In the genomic region with DNA sequence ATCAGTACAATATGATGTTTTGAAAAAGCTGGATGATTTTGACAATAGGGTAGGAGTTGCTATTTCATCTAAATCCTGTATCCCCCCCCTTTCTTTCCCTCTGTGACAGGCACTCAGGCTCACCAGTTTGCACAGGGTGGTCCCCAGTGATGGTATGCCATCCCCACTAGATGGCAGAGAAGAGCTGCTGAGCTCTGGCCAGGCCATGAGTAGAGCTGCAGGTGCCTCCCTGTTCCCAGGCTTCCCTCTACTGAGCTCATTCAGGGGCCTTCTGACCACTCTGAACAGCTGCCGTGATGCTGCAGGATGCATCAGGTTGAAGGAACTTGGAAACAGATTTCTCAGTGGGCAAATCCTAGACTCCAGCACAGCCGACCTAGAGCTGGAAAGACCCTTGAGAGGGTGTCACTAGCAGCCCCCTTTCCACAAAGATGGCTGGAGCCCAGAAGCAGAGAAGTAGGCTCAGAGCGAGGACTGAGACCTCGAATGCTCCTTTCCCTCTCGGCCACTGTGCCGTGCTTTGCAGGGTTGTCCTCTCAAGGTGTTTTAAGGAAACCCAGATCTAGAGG, we compare ENCODE assay signal across 8 cellular contexts. TPM values are rescaled to one million over a fixed set of nuclear protein-coding genes. Genes with fewer than 3 reads are reported as not detected.
A peak's percentile ranks its signal among the peaks of the same experiment; 100 is the strongest.
DNase-seq lines count a peak whose midpoint lies in the region; ATAC-seq, FAIRE-seq and TF ChIP-seq lines count a peak whose summit lies in the region.

No MANE protein-coding gene starts in this region.

- H3K36me3 Mint-ChIP-seq in CD4-positive, alpha-beta T cell (ENCODE audit: low read depth): peaks cover 24% of the 10 kb centered on the region
- H3K36me3 Mint-ChIP-seq in activated CD8-positive, alpha-beta memory T cell treated with anti-CD3 and anti-CD28 coated beads, Interleukin-2, amount 10 ng/mL, durations not matched to agents 7 days and 5 days: peaks cover 14% of the 10 kb centered on the region
- H3K36me3 Mint-ChIP-seq in naive thymus-derived CD4-positive, alpha-beta T cell: peaks cover 4 to 26% (median 20%) of the 10 kb centered on the region in 5 donors

- no peak overlapping the region for H3K4me3 Mint-ChIP-seq in CD4-positive, alpha-beta T cell
- no peak overlapping the region for H3K4me3 Mint-ChIP-seq in activated CD8-positive, alpha-beta memory T cell treated with anti-CD3 and anti-CD28 coated beads, Interleukin-2, amount 10 ng/mL, durations not matched to agents 7 days and 5 days
- no peak overlapping the region for H3K4me3 Mint-ChIP-seq in naive thymus-derived CD4-positive, alpha-beta T cell

- no peaks in the 10 kb centered on the region for H3K4me1 ChIP-seq in naive thymus-derived CD4-positive, alpha-beta T cell (ENCODE audit: control insufficient read depth in 2 of 2, insufficient read depth in 2 of 2, low read length in 2 of 2)
- no peaks in the 10 kb centered on the region for H3K4me1 ChIP-seq in tibial artery

- H3K36me3 ChIP-seq in naive thymus-derived CD4-positive, alpha-beta T cell (ENCODE audit: control insufficient read depth in 2 of 3, insufficient read depth in 3 of 3, low read length in 3 of 3): peaks cover 0 to 18% (median 0%) of the 10 kb centered on the region in 3 experiments
- H3K36me3 ChIP-seq in tibial artery: peaks cover 0 to 21% (median 13%) of the 10 kb centered on the region in 3 donors

- FAIRE-seq in GM19239 (lab: Jason Lieb, UNC): peak; percentile 80

- no peaks in the 10 kb centered on the region for H3K9me3 Mint-ChIP-seq in CD4-positive, alpha-beta T cell
- no peaks in the 10 kb centered on the region for H3K9me3 Mint-ChIP-seq in activated CD8-positive, alpha-beta memory T cell treated with anti-CD3 and anti-CD28 coated beads, Interleukin-2, amount 10 ng/mL, durations not matched to agents 7 days and 5 days (ENCODE audit: low read depth)
- peaks cover 0 to 4% (median 0%) of the 10 kb centered on the region in 11 donors for H3K9me3 Mint-ChIP-seq in naive thymus-derived CD4-positive, alpha-beta T cell

- H3K4me1 Mint-ChIP-seq in CD4-positive, alpha-beta T cell (ENCODE audit: low read depth): no peaks in the 10 kb centered on the region
- H3K4me1 Mint-ChIP-seq in activated CD8-positive, alpha-beta memory T cell treated with anti-CD3 and anti-CD28 coated beads, Interleukin-2, amount 10 ng/mL, durations not matched to agents 7 days and 5 days: no peaks in the 10 kb centered on the region
- H3K4me1 Mint-ChIP-seq in naive thymus-derived CD4-positive, alpha-beta T cell: peaks cover 0 to 4% (median 0%) of the 10 kb centered on the region in 7 donors

- no peaks in the 10 kb centered on the region for H3K9me3 ChIP-seq in CD4-positive, alpha-beta T cell (ENCODE audit: control insufficient read depth, low read length)
- H3K9me3 ChIP-seq in naive thymus-derived CD4-positive, alpha-beta T cell (ENCODE audit: control insufficient read depth in 2 of 3, low read length in 3 of 3): no peaks in the 10 kb centered on the region
- no peaks in the 10 kb centered on the region for H3K9me3 ChIP-seq in tibial artery

- intact Hi-C loops in CD4-positive, alpha-beta T cell (cut with DNase I, micrococcal nuclease): loop anchor here (2.0 to 5.0 kb wide), 3 partner anchors 441 to 549 kb away; no protein-coding TSS in a partner anchor
- intact Hi-C loops in naive thymus-derived CD4-positive, alpha-beta T cell (cut with micrococcal nuclease): loop anchor here (1.0 to 5.0 kb wide), 3 partner anchors 245 to 551 kb away; no protein-coding TSS in a partner anchor
- intact Hi-C loops in tibial artery (cut with DNase I; ENCODE audit: low total_unique reads): no loop called here

- H3K27ac Mint-ChIP-seq in CD4-positive, alpha-beta T cell: no peak overlapping the region
- no peak overlapping the region for H3K27ac Mint-ChIP-seq in activated CD8-positive, alpha-beta memory T cell treated with anti-CD3 and anti-CD28 coated beads, Interleukin-2, amount 10 ng/mL, durations not matched to agents 7 days and 5 days
- H3K27ac Mint-ChIP-seq in naive thymus-derived CD4-positive, alpha-beta T cell: peak overlapping the region in 2 of 9 donors; percentile 49 to 92

- H3K27me3 ChIP-seq in CD4-positive, alpha-beta T cell (ENCODE audit: control insufficient read depth, insufficient read depth, low read length): no peaks in the 10 kb centered on the region
- no peaks in the 10 kb centered on the region for H3K27me3 ChIP-seq in naive thymus-derived CD4-positive, alpha-beta T cell (ENCODE audit: control insufficient read depth in 2 of 2, insufficient read depth in 2 of 2, low read length in 2 of 2)
- no peaks in the 10 kb centered on the region for H3K27me3 ChIP-seq in tibial artery

- H3K27me3 Mint-ChIP-seq in CD4-positive, alpha-beta T cell: no peaks in the 10 kb centered on the region
- H3K27me3 Mint-ChIP-seq in activated CD8-positive, alpha-beta memory T cell treated with anti-CD3 and anti-CD28 coated beads, Interleukin-2, amount 10 ng/mL, durations not matched to agents 7 days and 5 days: no peaks in the 10 kb centered on the region
- H3K27me3 Mint-ChIP-seq in naive thymus-derived CD4-positive, alpha-beta T cell: no peaks in the 10 kb centered on the region

- POLR2A ChIA-PET in CD4-positive, alpha-beta T cell (lab: Charles Lee): interaction anchor here (1.1 kb wide), 2 partner anchors 56 to 67 kb away, joined by 3 to 4 read pairs; partner anchors contain the start of genes IFT122 and MBD4
- POLR2A ChIA-PET in naive thymus-derived CD4-positive, alpha-beta T cell (lab: Charles Lee): no interaction called here

- H3K4me3 ChIP-seq in naive thymus-derived CD4-positive, alpha-beta T cell (ENCODE audit: low read length): no peak overlapping the region
- no peak overlapping the region for H3K4me3 ChIP-seq in tibial artery

- CTCF ChIA-PET in CD4-positive, alpha-beta T cell (lab: Charles Lee): interaction anchor here (0.5 to 1.9 kb wide), 4 partner anchors 12 to 447 kb away, joined by 3 to 4 read pairs (median 4); no protein-coding TSS in a partner anchor
- CTCF ChIA-PET in activated CD8-positive, alpha-beta memory T cell treated with anti-CD3 and anti-CD28 coated beads, Interleukin-2, amount 10 ng/mL, durations not matched to agents 7 days and 5 days (lab: Charles Lee): interaction anchor here (0.7 to 1.7 kb wide), 24 partner anchors 12 to 730 kb away, joined by 3 to 13 read pairs (median 4); partner anchors contain the start of genes IFT122 and MBD4
- CTCF ChIA-PET in naive thymus-derived CD4-positive, alpha-beta T cell (lab: Charles Lee): interaction anchor here (0.7 to 2.1 kb wide), 5 partner anchors 17 to 512 kb away, joined by 3 to 8 read pairs (median 3); no protein-coding TSS in a partner anchor

- H3K27ac ChIP-seq in CD4-positive, alpha-beta T cell (ENCODE audit: low read depth, low read length): no peak overlapping the region
- H3K27ac ChIP-seq in naive thymus-derived CD4-positive, alpha-beta T cell (ENCODE audit: low read depth, low read length): no peak overlapping the region
- H3K27ac ChIP-seq in tibial artery: no peak overlapping the region

- DNase-seq in CD4-positive, alpha-beta T cell: peak; percentile 11 to 39 (median 28)
- peak; percentile 73 for DNase-seq in GM19239 (ENCODE audit: insufficient read length, low spot score)
- DNase-seq in NCI-H748 treated with DMSO at 0.1 percent for 48 hours (lab: John Stamatoyannopoulos, UW): peak; percentile 7
- peak; percentile 66 for DNase-seq in activated CD8-positive, alpha-beta memory T cell treated with anti-CD3 and anti-CD28 coated beads, Interleukin-2, amount 10 ng/mL, durations not matched to agents 7 days and 5 days
- DNase-seq in naive thymus-derived CD4-positive, alpha-beta T cell: peak in 7 of 9 donors; percentile 21 to 40 (median 30)
- peak in 1 of 2 donors; percentile 30 for DNase-seq in tibial artery

- peak; percentile 68 for TF ChIP-seq CTCF in CD4-positive, alpha-beta T cell (IDR thresholded peaks at IDR 0.05)
- peak; percentile 53 to 70 for TF ChIP-seq CTCF in tibial artery (IDR thresholded peaks at IDR 0.05)

- ATAC-seq in CD4-positive, alpha-beta T cell (ENCODE audit: poor library complexity): peak; percentile 92
- ATAC-seq in HG03521 (IDR thresholded peaks at IDR 0.05; ENCODE audit: unreplicated experiment) (peak; percentile 73), esophagus mucosa (peak; percentile 81)
- peak; percentile 94 for ATAC-seq in activated CD8-positive, alpha-beta memory T cell treated with anti-CD3 and anti-CD28 coated beads, Interleukin-2, amount 10 ng/mL, durations not matched to agents 7 days and 5 days
- ATAC-seq in naive thymus-derived CD4-positive, alpha-beta T cell: peak; percentile 92

RNA-seq across cellular contexts. Expression of gene EFCAB12, which starts 45.1 kb away (rescaled TPM):
- 1 to 10 TPM; 3.2 to 3.4 TPM for total RNA-seq in CD4-positive, alpha-beta T cell
- 1 to 10 TPM in 1 of 2 experiments, under 1 TPM in 1; 0.56 to 1.4 TPM for total RNA-seq in activated CD8-positive, alpha-beta memory T cell treated with anti-CD3 and anti-CD28 coated beads, Interleukin-2, amount 10 ng/mL, durations not matched to agents 7 days and 5 days
- total RNA-seq in esophagus mucosa: 0.04 TPM
- 1 to 10 TPM; 1.5 to 2.7 (median 2.3) TPM for total RNA-seq in naive thymus-derived CD4-positive, alpha-beta T cell
- under 1 TPM in 1 of 2 donors, not detected in 1; 0.31 TPM for polyA plus RNA-seq in naive thymus-derived CD4-positive, alpha-beta T cell

RNA-seq across cellular contexts. Expression of gene MBD4, which starts 56.4 kb away (rescaled TPM):
- 10 to 100 TPM; 62.0 to 63.9 TPM for total RNA-seq in CD4-positive, alpha-beta T cell
- total RNA-seq in activated CD8-positive, alpha-beta memory T cell treated with anti-CD3 and anti-CD28 coated beads, Interleukin-2, amount 10 ng/mL, durations not matched to agents 7 days and 5 days: 10 to 100 TPM; 51.9 to 52.0 TPM
- 20.8 TPM for total RNA-seq in esophagus mucosa
- total RNA-seq in naive thymus-derived CD4-positive, alpha-beta T cell: 10 to 100 TPM; 37.9 to 56.6 (median 53.1) TPM
- 10 to 100 TPM; 45.2 to 46.9 TPM for polyA plus RNA-seq in naive thymus-derived CD4-positive, alpha-beta T cell

RNA-seq across cellular contexts. Expression of gene IFT122, which starts 56.6 kb away (rescaled TPM):
- total RNA-seq in CD4-positive, alpha-beta T cell: 10 to 100 TPM; 22.7 to 26.7 TPM
- total RNA-seq in activated CD8-positive, alpha-beta memory T cell treated with anti-CD3 and anti-CD28 coated beads, Interleukin-2, amount 10 ng/mL, durations not matched to agents 7 days and 5 days: 10 to 100 TPM; 15.6 to 34.0 TPM
- 11.2 TPM for total RNA-seq in esophagus mucosa
- total RNA-seq in naive thymus-derived CD4-positive, alpha-beta T cell: 10 to 100 TPM; 16.6 to 25.2 (median 18.8) TPM
- 1 to 10 TPM; 3.3 to 9.8 TPM for polyA plus RNA-seq in naive thymus-derived CD4-positive, alpha-beta T cell
